Comparison of ENCODE assay signal across 11 cellular contexts in the genomic region with DNA sequence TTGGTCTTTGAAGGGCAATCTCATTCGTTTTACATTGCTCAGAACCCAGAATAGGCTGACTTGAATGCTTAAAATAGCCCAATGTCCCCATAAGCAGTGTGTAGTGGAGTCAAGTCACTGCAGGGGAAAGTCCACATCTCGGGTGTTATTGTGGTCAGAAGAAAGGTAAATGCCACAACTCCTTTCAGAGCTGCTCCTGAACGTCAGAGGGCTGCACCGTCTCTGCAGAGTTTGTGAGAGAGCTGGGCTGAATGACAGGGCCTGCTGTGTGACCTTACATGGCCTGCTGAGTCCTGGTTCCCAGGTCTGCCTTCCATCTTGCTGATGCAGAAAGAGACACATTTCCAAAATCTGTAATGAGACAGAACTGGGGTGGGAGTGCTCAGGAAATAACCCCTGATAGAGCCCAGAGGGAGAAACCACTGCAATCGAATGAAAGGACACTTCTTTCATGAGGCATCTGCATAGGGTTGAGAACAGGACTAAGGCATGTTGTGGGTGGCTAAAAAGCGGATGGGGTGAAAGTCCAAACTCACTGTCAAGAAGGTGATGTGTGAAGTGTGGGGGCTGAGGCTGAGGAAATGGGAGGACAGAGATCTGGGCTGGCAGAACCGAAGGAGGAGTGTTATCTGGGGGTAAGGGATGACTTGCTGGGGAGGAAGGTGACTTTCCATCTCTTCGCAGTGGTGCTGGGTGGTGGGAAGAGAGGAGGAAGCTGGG. TPM values are rescaled to one million over a fixed set of nuclear protein-coding genes. Genes with fewer than 3 reads are reported as not detected.
A peak's percentile ranks its signal among the peaks of the same experiment; 100 is the strongest.
DNase-seq lines count a peak whose midpoint lies in the region; ATAC-seq, FAIRE-seq and TF ChIP-seq lines count a peak whose summit lies in the region.
"Had no signal": no experiment of that assay in that cellular context is flagged by ENCODE, and none has a peak within 500 bp of the region (broad histone marks: within the 10 kb centered on the region; RNA-seq: fewer than 3 reads in every experiment).

No MANE protein-coding gene starts in this region.

- DNase-seq in activated gamma-delta T cell treated with Interleukin-2 at 50 U/mL for 16 hours, result peak; percentile 33
- DNase-seq in activated gamma-delta T cell (lab: John Stamatoyannopoulos, UW), result no peak
- DNase-seq in SJCRH30, result peak; percentile 63 to 77
- DNase-seq in OCI-M1 (lab: John Stamatoyannopoulos, UW), result no peak
- DNase-seq in BE2C, result no peak
- no peak for DNase-seq in HTR-8/SVneo (ENCODE audit: insufficient read length, low spot score)
- DNase-seq: GOT3, NCI-H510A had no signal

- H3K9me3 ChIP-seq in SJCRH30 (replicated peaks) (no peaks in the 10 kb centered on the region), BE2C (no peaks in the 10 kb centered on the region)

- H3K4me3 ChIP-seq in SJCRH30 (no peak overlapping the region), BE2C (ENCODE audit: low read depth, low read length) (no peak overlapping the region)

- no peak for TF ChIP-seq CTCF in BE2C (IDR thresholded peaks at IDR 0.05; ENCODE audit: low read depth, low read length)

- H3K27me3 ChIP-seq in SJCRH30 (no peaks in the 10 kb centered on the region), BE2C (no peaks in the 10 kb centered on the region)

- no peaks in the 10 kb centered on the region for H3K9me3 Mint-ChIP-seq in stimulated activated naive CD8-positive, alpha-beta T cell treated with anti-CD3 and anti-CD28 coated beads, Interleukin-15, Interleukin-2, amounts not matched to agents 100 ng/mL and 50 ng/mL, for 24 hours

- FAIRE-seq in HTR-8/SVneo (lab: Jason Lieb, UNC), result no peak

- H3K36me3 Mint-ChIP-seq in stimulated activated naive CD8-positive, alpha-beta T cell treated with anti-CD3 and anti-CD28 coated beads, Interleukin-15, Interleukin-2, amounts not matched to agents 100 ng/mL and 50 ng/mL, for 24 hours (ENCODE audit: low read depth), result peaks cover 4% of the 10 kb centered on the region

- H3K27me3 Mint-ChIP-seq in stimulated activated naive CD8-positive, alpha-beta T cell treated with anti-CD3 and anti-CD28 coated beads, Interleukin-15, Interleukin-2, amounts not matched to agents 100 ng/mL and 50 ng/mL, for 24 hours, result no peaks in the 10 kb centered on the region

- peak overlapping the region; percentile 66 for H3K4me3 Mint-ChIP-seq in stimulated activated naive CD8-positive, alpha-beta T cell treated with anti-CD3 and anti-CD28 coated beads, Interleukin-15, Interleukin-2, amounts not matched to agents 100 ng/mL and 50 ng/mL, for 24 hours

- peaks cover 30% of the 10 kb centered on the region for H3K4me1 ChIP-seq in SJCRH30
- peaks cover 2% of the 10 kb centered on the region; the same call in 1 of the 2 replicates for H3K4me1 ChIP-seq in BE2C

- H3K4me1 Mint-ChIP-seq in stimulated activated naive CD8-positive, alpha-beta T cell treated with anti-CD3 and anti-CD28 coated beads, Interleukin-15, Interleukin-2, amounts not matched to agents 100 ng/mL and 50 ng/mL, for 24 hours (ENCODE audit: low read depth), result peaks cover 100% of the 10 kb centered on the region

- peak; percentile 85 for ATAC-seq in HG02759 (IDR thresholded peaks at IDR 0.05; ENCODE audit: unreplicated experiment)

- H3K36me3 ChIP-seq in SJCRH30 (no peaks in the 10 kb centered on the region), BE2C (no peaks in the 10 kb centered on the region)

- peak overlapping the region; percentile 83 for H3K27ac ChIP-seq in SJCRH30

- H3K27ac Mint-ChIP-seq in stimulated activated naive CD8-positive, alpha-beta T cell treated with anti-CD3 and anti-CD28 coated beads, Interleukin-15, Interleukin-2, amounts not matched to agents 100 ng/mL and 50 ng/mL, for 24 hours, result peak overlapping the region; percentile 97

RNA-seq across cellular contexts. Expression of a gene that starts 33.8 kb away (rescaled TPM):
- not detected in 2 replicates for total RNA-seq in SJCRH30 (2014; rRNA removed; shearing (Covaris generic))
- 1.5 TPM for polyA plus RNA-seq in BE2C (2012; ENCODE audit: insufficient read depth, insufficient read length, low read depth)
- total RNA-seq: chondrocyte had no signal

Comparison
In these comparisons a context has a peak if more than half of its experiments do, and no peak if none do; other contexts are left out.
1. DNase-seq: peak in activated gamma-delta T cell treated with Interleukin-2 at 50 U/mL for 16 hours (single experiment) and SJCRH30 (2 of 2); none in activated gamma-delta T cell (single experiment), OCI-M1 (single experiment), BE2C (single experiment) and HTR-8/SVneo (single experiment).